32 cellular contexts compared by ENCODE assay signal in the genomic region with DNA sequence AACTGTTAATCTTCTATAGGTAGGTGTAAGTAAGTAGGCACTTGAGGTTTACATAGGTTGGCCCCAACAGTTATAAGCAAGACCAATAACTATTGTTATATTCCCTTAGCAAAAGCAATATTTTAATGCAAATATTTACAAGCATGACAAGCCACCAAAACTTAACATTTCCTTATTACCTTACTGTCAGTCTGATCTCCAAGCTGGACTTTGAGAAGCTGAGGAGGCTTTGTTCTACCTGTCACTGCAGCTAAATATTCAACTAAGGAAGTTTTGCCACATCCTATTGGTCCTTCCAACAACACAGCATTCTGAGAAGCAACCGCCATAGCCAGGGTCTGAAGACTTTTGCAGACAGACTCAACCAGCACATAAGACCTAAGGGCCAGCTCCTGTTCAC.
"Had no signal": no experiment of that assay in that cellular context is flagged by ENCODE, and none has a peak within 500 bp of the region (broad histone marks: within the 10 kb centered on the region; RNA-seq: fewer than 3 reads in every experiment).

No MANE protein-coding gene starts in this region.

- H3K27me3 ChIP-seq: ascending aorta had no signal

- H3K9me3 ChIP-seq: ascending aorta had no signal

- H3K4me3 ChIP-seq: ascending aorta had no signal

- FAIRE-seq: TTC549 had no signal

- H3K4me1 Mint-ChIP-seq: brain had no signal

- H3K27me3 Mint-ChIP-seq: activated B cell treated with CpG ODN at 0.5 μM for 24 hours; activated CD4-positive, alpha-beta memory T cell treated with anti-CD3 and anti-CD28 coated beads for 36 hours; activated CD8-positive, alpha-beta T cell treated with anti-CD3 and anti-CD28 coated beads for 36 hours; activated naive CD4-positive, alpha-beta T cell treated with anti-CD3 and anti-CD28 coated beads, Interleukin-2, amount 10 ng/mL, durations not matched to agents 7 days and 5 days; activated naive CD4-positive, alpha-beta T cell treated with anti-CD3 and anti-CD28 coated beads, Interleukin-2, amount 50 U/mL, for 24 hours; activated naive CD8-positive, alpha-beta T cell; activated naive CD8-positive, alpha-beta T cell treated with anti-CD3 and anti-CD28 coated beads, Interleukin-2, amount 10 ng/mL, durations not matched to agents 7 days and 5 days; activated naive CD8-positive, alpha-beta T cell treated with anti-CD3 and anti-CD28 coated beads, Interleukin-2, amount 50 U/mL, for 24 hours; activated T-helper 17 cell treated with anti-CD3 and anti-CD28 coated beads, Interleukin-2, amount 50 U/mL, for 72 hours; brain; T-cell had no signal

- H3K9me3 Mint-ChIP-seq: activated B cell treated with CpG ODN at 0.5 μM for 24 hours; activated CD4-positive, alpha-beta memory T cell treated with anti-CD3 and anti-CD28 coated beads for 36 hours; activated CD8-positive, alpha-beta T cell treated with anti-CD3 and anti-CD28 coated beads for 36 hours; activated naive CD4-positive, alpha-beta T cell treated with anti-CD3 and anti-CD28 coated beads, Interleukin-2, amount 10 ng/mL, durations not matched to agents 7 days and 5 days; activated naive CD4-positive, alpha-beta T cell treated with anti-CD3 and anti-CD28 coated beads, Interleukin-2, amount 50 U/mL, for 24 hours; activated naive CD8-positive, alpha-beta T cell treated with anti-CD3 and anti-CD28 coated beads, Interleukin-2, amount 10 ng/mL, durations not matched to agents 7 days and 5 days; activated naive CD8-positive, alpha-beta T cell treated with anti-CD3 and anti-CD28 coated beads, Interleukin-2, amount 50 U/mL, for 24 hours; activated T-cell treated with anti-CD3 and anti-CD28 coated beads, Interleukin-2, amount 50 U/mL, for 4 hours; activated T-cell treated with anti-CD3 and anti-CD28 coated beads, Interleukin-2, amount 50 U/mL, for 72 hours; activated T-helper 1 cell treated with anti-CD3 and anti-CD28 coated beads, Interleukin-12 subunit alpha, Interleukin-12 subunit beta, Interleukin-2, Interleukin-4 antibody, amounts not matched to agents 30 ng/mL and 10 ng/mL and 1 ng/mL, durations not matched to agents 14 hours and 24 hours and 36 hours; activated T-helper 17 cell treated with anti-CD3 and anti-CD28 coated beads, Interleukin-2, amount 50 U/mL, for 72 hours; brain; T-cell; T-helper 2 cell treated with Interferon-gamma antibody and Interleukin-4, amounts not matched to agents 5 μg/mL and 100 μg/mL, for 36 hours had no signal

- DNase-seq: activated B cell treated with CpG ODN at 0.5 μM for 24 hours; activated CD4-positive, alpha-beta memory T cell treated with anti-CD3 and anti-CD28 coated beads for 36 hours; activated CD4-positive, alpha-beta T cell treated with anti-CD3 and anti-CD28 coated beads for 48 hours; activated CD4-positive, alpha-beta T cell treated with anti-CD3 and anti-CD28 coated beads, Interleukin-2, amount 50 U/mL, for 1 hour; activated CD4-positive, alpha-beta T cell treated with anti-CD3 and anti-CD28 coated beads, Interleukin-2, amount 50 U/mL, for 4 hours; activated CD4-positive, CD25-positive, alpha-beta regulatory T cell treated with anti-CD3 and anti-CD28 coated beads, Interleukin-2, amount 50 U/mL, for 72 hours; activated CD8-positive, alpha-beta memory T cell treated with anti-CD3 and anti-CD28 coated beads, Interleukin-2, amount 50 U/mL, for 4 hours; activated CD8-positive, alpha-beta T cell treated with anti-CD3 and anti-CD28 coated beads for 36 hours; activated gamma-delta T cell; activated naive CD4-positive, alpha-beta T cell treated with anti-CD3 and anti-CD28 coated beads, Interleukin-2, amount 10 ng/mL, durations not matched to agents 7 days and 5 days; activated naive CD4-positive, alpha-beta T cell treated with Interleukin-2 at 50 U/mL for 16 hours; activated naive CD8-positive, alpha-beta T cell treated with anti-CD3 and anti-CD28 coated beads, Interleukin-2, amount 10 ng/mL, durations not matched to agents 7 days and 5 days; activated naive CD8-positive, alpha-beta T cell treated with anti-CD3 and anti-CD28 coated beads, Interleukin-2, amount 50 U/mL, for 24 hours; activated T-cell treated with anti-CD3 and anti-CD28 coated beads for 4 hours; activated T-cell treated with anti-CD3 and anti-CD28 coated beads, Interleukin-2, amount 50 U/mL, for 1 hour; activated T-cell treated with anti-CD3 and anti-CD28 coated beads, Interleukin-2, amount 50 U/mL, for 4 hours; activated T-cell treated with anti-CD3 and anti-CD28 coated beads, Interleukin-2, amount 50 U/mL, for 72 hours; amygdala; anterior cingulate cortex; central memory CD4-positive, alpha-beta T cell; T-cell; T-helper 2 cell; T-helper 9 cell had no signal

- H3K27ac ChIP-seq: ascending aorta, VCaP had no signal

- H3K4me1 ChIP-seq: ascending aorta had no signal

- H3K4me3 Mint-ChIP-seq: activated B cell treated with CpG ODN at 0.5 μM for 24 hours; activated CD4-positive, alpha-beta memory T cell treated with anti-CD3 and anti-CD28 coated beads for 36 hours; activated CD8-positive, alpha-beta T cell treated with anti-CD3 and anti-CD28 coated beads for 36 hours; activated naive CD4-positive, alpha-beta T cell treated with anti-CD3 and anti-CD28 coated beads, Interleukin-2, amount 10 ng/mL, durations not matched to agents 7 days and 5 days; activated naive CD4-positive, alpha-beta T cell treated with anti-CD3 and anti-CD28 coated beads, Interleukin-2, amount 50 U/mL, for 24 hours; activated naive CD8-positive, alpha-beta T cell; activated naive CD8-positive, alpha-beta T cell treated with anti-CD3 and anti-CD28 coated beads, Interleukin-2, amount 10 ng/mL, durations not matched to agents 7 days and 5 days; activated naive CD8-positive, alpha-beta T cell treated with anti-CD3 and anti-CD28 coated beads, Interleukin-2, amount 50 U/mL, for 24 hours; activated T-cell treated with anti-CD3 and anti-CD28 coated beads, Interleukin-2, amount 50 U/mL, for 4 hours; activated T-cell treated with anti-CD3 and anti-CD28 coated beads, Interleukin-2, amount 50 U/mL, for 72 hours; activated T-helper 1 cell treated with anti-CD3 and anti-CD28 coated beads, Interleukin-12 subunit alpha, Interleukin-12 subunit beta, Interleukin-2, Interleukin-4 antibody, amounts not matched to agents 30 ng/mL and 10 ng/mL and 1 ng/mL, durations not matched to agents 14 hours and 24 hours and 36 hours; activated T-helper 17 cell treated with anti-CD3 and anti-CD28 coated beads, Interleukin-2, amount 50 U/mL, for 72 hours; brain; T-cell; T-helper 2 cell treated with Interferon-gamma antibody and Interleukin-4, amounts not matched to agents 5 μg/mL and 100 μg/mL, for 36 hours had no signal

- H3K27ac Mint-ChIP-seq: activated B cell treated with CpG ODN at 0.5 μM for 24 hours; activated CD4-positive, alpha-beta memory T cell treated with anti-CD3 and anti-CD28 coated beads for 36 hours; activated naive CD4-positive, alpha-beta T cell treated with anti-CD3 and anti-CD28 coated beads, Interleukin-2, amount 10 ng/mL, durations not matched to agents 7 days and 5 days; activated naive CD4-positive, alpha-beta T cell treated with anti-CD3 and anti-CD28 coated beads, Interleukin-2, amount 50 U/mL, for 24 hours; activated naive CD8-positive, alpha-beta T cell; activated naive CD8-positive, alpha-beta T cell treated with anti-CD3 and anti-CD28 coated beads, Interleukin-2, amount 10 ng/mL, durations not matched to agents 7 days and 5 days; activated naive CD8-positive, alpha-beta T cell treated with anti-CD3 and anti-CD28 coated beads, Interleukin-2, amount 50 U/mL, for 24 hours; activated T-helper 1 cell treated with anti-CD3 and anti-CD28 coated beads, Interleukin-12 subunit alpha, Interleukin-12 subunit beta, Interleukin-2, Interleukin-4 antibody, amounts not matched to agents 30 ng/mL and 10 ng/mL and 1 ng/mL, durations not matched to agents 14 hours and 24 hours and 36 hours; activated T-helper 17 cell treated with anti-CD3 and anti-CD28 coated beads, Interleukin-2, amount 50 U/mL, for 72 hours had no signal

- ATAC-seq: activated CD8-positive, alpha-beta T cell treated with anti-CD3 and anti-CD28 coated beads for 36 hours; activated naive CD8-positive, alpha-beta T cell treated with anti-CD3 and anti-CD28 coated beads, Interleukin-2, amount 50 U/mL, for 24 hours; activated T-cell treated with anti-CD3 and anti-CD28 coated beads, Interleukin-2, amount 50 U/mL, for 4 hours; activated T-cell treated with anti-CD3 and anti-CD28 coated beads, Interleukin-2, amount 50 U/mL, for 72 hours; activated T-helper 17 cell treated with anti-CD3 and anti-CD28 coated beads, Interleukin-2, amount 50 U/mL, for 72 hours; T-cell had no signal
